In the genomic region with DNA sequence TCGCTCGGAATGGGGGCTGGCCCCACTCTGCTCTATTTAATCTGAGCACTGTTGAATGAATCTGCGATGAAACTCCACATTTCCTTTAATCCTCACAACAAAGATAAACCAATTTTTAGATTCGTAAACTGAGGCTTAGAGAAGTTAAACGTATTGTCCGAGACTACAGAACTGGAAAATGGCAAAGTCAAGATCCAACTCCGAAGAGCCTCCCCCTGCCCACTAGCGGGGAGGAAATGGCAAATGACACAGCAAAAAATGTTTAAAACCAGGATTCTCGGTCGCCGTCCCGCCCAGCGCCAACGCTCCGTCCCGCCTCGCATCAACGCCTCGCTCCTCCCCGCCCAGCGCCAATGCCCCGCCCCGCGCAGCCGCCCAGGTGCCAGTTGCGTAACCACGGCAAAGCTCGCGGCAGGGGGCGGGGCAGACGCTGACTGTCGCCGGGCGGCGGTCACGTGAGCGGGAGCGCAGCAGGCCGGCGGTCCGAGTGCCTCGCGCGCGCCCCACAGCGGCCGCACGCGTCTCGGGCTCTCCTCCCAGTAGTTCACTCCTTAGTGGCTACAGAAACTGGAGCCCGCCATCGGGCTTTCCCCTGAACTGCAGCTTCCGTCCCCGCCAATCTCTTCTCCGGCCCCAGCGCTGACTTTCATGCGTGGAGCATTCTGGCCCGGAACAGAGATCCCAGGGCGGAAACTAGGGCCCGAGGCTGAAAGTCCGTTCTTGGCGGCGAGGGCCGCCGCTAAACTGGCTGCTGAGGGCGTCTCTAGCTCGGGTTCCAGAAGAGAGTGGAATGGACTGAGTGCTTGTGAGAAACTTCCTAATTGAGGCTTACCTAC, we compare ENCODE assay signal across 8 cellular contexts. TPM values are rescaled to one million over a fixed set of nuclear protein-coding genes. Genes with fewer than 3 reads are reported as not detected.
DNase-seq lines count a peak whose midpoint lies in the region; ATAC-seq and TF ChIP-seq lines count a peak whose summit lies in the region.

No MANE protein-coding gene starts in this region.

- H3K4me1 Mint-ChIP-seq in CD4-positive, alpha-beta memory T cell = peaks cover 5 to 15% (median 11%) of the 10 kb centered on the region in 4 donors

- H3K4me3 Mint-ChIP-seq in CD4-positive, alpha-beta memory T cell = peak overlapping the region; percentile 82 to 87 (median 85)

- ATAC-seq in GM19397 (IDR thresholded peaks at IDR 0.05; ENCODE audit: unreplicated experiment) (peak; percentile 93), HG03565 (IDR thresholded peaks at IDR 0.05; ENCODE audit: unreplicated experiment) (peak; percentile 91)

- TF ChIP-seq CTCF in lower leg skin (IDR thresholded peaks at IDR 0.05) = peak in 1 of 3 donors; percentile 41

- H3K4me1 ChIP-seq in CD4-positive, alpha-beta memory T cell (ENCODE audit: insufficient read depth, low read length) = peaks cover 16% of the 10 kb centered on the region

- H3K36me3 ChIP-seq in CD4-positive, alpha-beta memory T cell (ENCODE audit: insufficient read depth, low read length) = no peaks in the 10 kb centered on the region

- intact Hi-C loops in CD4-positive, alpha-beta memory T cell (cut with micrococcal nuclease) = loop anchor here (1.0 kb wide), 5 partner anchors 13 to 127 kb away; a partner anchor contains a TSS
- intact Hi-C loops in lower leg skin (cut with DNase I; ENCODE audit: low total_unique reads) = no loop called here

- H3K27me3 ChIP-seq in CD4-positive, alpha-beta memory T cell (ENCODE audit: insufficient read depth, low read length) = no peaks in the 10 kb centered on the region

- H3K27ac Mint-ChIP-seq in CD4-positive, alpha-beta memory T cell = peak overlapping the region; percentile 92 to 98 (median 95)

- H3K4me3 ChIP-seq in CD4-positive, alpha-beta memory T cell (ENCODE audit: low read length in 2 of 2) = peak overlapping the region; percentile 74 to 93
- no peak overlapping the region for H3K4me3 ChIP-seq in lower leg skin (ENCODE audit: low read depth, poor library complexity, severe bottlenecking)

- CTCF ChIA-PET in CD4-positive, alpha-beta memory T cell (lab: Charles Lee; ENCODE audit: partially characterized antibody) = interaction anchor here (0.6 to 4.4 kb wide), 21 partner anchors 9 to 218 kb away, joined by 3 to 151 read pairs (median 4); a partner anchor contains a TSS

- POLR2A ChIA-PET in CD4-positive, alpha-beta memory T cell (lab: Charles Lee; ENCODE audit: partially characterized antibody) = interaction anchor here (0.7 to 4.0 kb wide), 39 partner anchors 9 to 422 kb away, joined by 3 to 133 read pairs (median 6); a partner anchor contains a TSS

- H3K9me3 Mint-ChIP-seq in CD4-positive, alpha-beta memory T cell = no peaks in the 10 kb centered on the region

- DNase-seq in CD4-positive, alpha-beta memory T cell = peak; percentile 97 to 98 (median 98)
- DNase-seq in NCI-H748 treated with DMSO at 0.1 percent for 48 hours (lab: John Stamatoyannopoulos, UW) = peak; percentile 70
- DNase-seq in activated CD4-positive, alpha-beta T cell treated with anti-CD3 and anti-CD28 coated beads, Interleukin-2, amount 50 U/mL, for 4 hours = peak; percentile 99
- peak; percentile 99 for DNase-seq in dermis blood vessel endothelial cell
- DNase-seq in lower leg skin (ENCODE audit: low spot score in 2 of 2) = peak; percentile 95 to 100
- peak; percentile 97 to 100 for DNase-seq in stimulated activated CD4-positive, alpha-beta T cell treated with anti-CD3 and anti-CD28 coated beads, Interleukin-4, amount 100 ng/mL, for 4 hours

- H3K9me3 ChIP-seq in CD4-positive, alpha-beta memory T cell (ENCODE audit: control insufficient read depth in 1 of 2, low read length in 2 of 2) = no peaks in the 10 kb centered on the region

- H3K27me3 Mint-ChIP-seq in CD4-positive, alpha-beta memory T cell = no peaks in the 10 kb centered on the region

- TF ChIP-seq POLR2A in lower leg skin (IDR thresholded peaks at IDR 0.05) = peak in 1 of 2 donors; percentile 30

- no peaks in the 10 kb centered on the region for H3K36me3 Mint-ChIP-seq in CD4-positive, alpha-beta memory T cell

- WGBS in lower leg skin, 2 donors = 1% methylated on average over 46 to 66 of the region's 67 CpGs

- H3K27ac ChIP-seq in CD4-positive, alpha-beta memory T cell (ENCODE audit: low read depth, low read length) = peak overlapping the region; percentile 91

RNA-seq across cellular contexts. Expression of a gene that starts 13.6 kb away (rescaled TPM):
- 1 to 10 TPM; 8.3 to 9.1 TPM for total RNA-seq in CD4-positive, alpha-beta memory T cell
- polyA plus RNA-seq in CD4-positive, alpha-beta memory T cell = 1 to 10 TPM; 4.1 to 4.2 TPM
- total RNA-seq in dermis blood vessel endothelial cell (2.2 and 5.8 TPM in 2 replicates), lower leg skin (10 to 100 TPM in 1 of 4 donors, 1 to 10 TPM in 3; 6.4 to 11.5 (median 8.2) TPM)

RNA-seq across cellular contexts. Expression of a gene that starts 17.9 kb away (rescaled TPM):
- total RNA-seq in CD4-positive, alpha-beta memory T cell = 10 to 100 TPM; 19.8 to 21.9 TPM
- 10 to 100 TPM; 16.6 to 25.5 TPM for polyA plus RNA-seq in CD4-positive, alpha-beta memory T cell
- 3.5 and 6.0 TPM in 2 replicates for total RNA-seq in dermis blood vessel endothelial cell
- 10 to 100 TPM in 3 of 4 donors, 1 to 10 TPM in 1; 6.8 to 14.7 (median 11.5) TPM for total RNA-seq in lower leg skin

RNA-seq across cellular contexts. Expression of a gene that starts 23.4 kb away (rescaled TPM):
- total RNA-seq in CD4-positive, alpha-beta memory T cell = 100 to 1,000 TPM; 187 to 190 TPM
- polyA plus RNA-seq in CD4-positive, alpha-beta memory T cell = 10 to 100 TPM; 28.4 to 35.8 TPM
- total RNA-seq in dermis blood vessel endothelial cell = 2.8 and 2.9 TPM in 2 replicates
- 1 to 10 TPM; 3.6 to 7.9 (median 6.1) TPM for total RNA-seq in lower leg skin

RNA-seq across cellular contexts. Expression of a gene that starts 23.7 kb away (rescaled TPM):
- total RNA-seq in CD4-positive, alpha-beta memory T cell = 100 to 1,000 TPM; 155 to 164 TPM
- polyA plus RNA-seq in CD4-positive, alpha-beta memory T cell = 100 to 1,000 TPM; 572 to 777 TPM
- total RNA-seq in dermis blood vessel endothelial cell (625 and 743 TPM in 2 replicates), lower leg skin (100 to 1,000 TPM; 265 to 558 (median 432) TPM)

RNA-seq across cellular contexts. Expression of a gene that starts 36.8 kb away (rescaled TPM):
- total RNA-seq in CD4-positive, alpha-beta memory T cell = 10 to 100 TPM; 32.2 to 33.0 TPM
- 1 to 10 TPM in 1 of 2 donors, under 1 TPM in 1; 0.16 to 1.1 TPM for polyA plus RNA-seq in CD4-positive, alpha-beta memory T cell
- total RNA-seq in dermis blood vessel endothelial cell = 12.1 and 18.7 TPM in 2 replicates
- 100 to 1,000 TPM in 1 of 4 donors, 10 to 100 TPM in 3; 33.4 to 115 (median 64.0) TPM for total RNA-seq in lower leg skin

Comparison
In these comparisons a context has a peak if more than half of its experiments do, and no peak if none do; other contexts are left out.
1. RNA of a gene that starts 23.4 kb away (total RNA-seq): 187 to 190 TPM in CD4-positive, alpha-beta memory T cell; 3.6 to 7.9 TPM in lower leg skin and 2.8 to 2.9 TPM in dermis blood vessel endothelial cell; every median in the first group is over 10 times any median in the second.
2. Peak in every context shown above with its lines, with median percentiles within 50 percentile points of each other: DNase-seq.